Comparison of ENCODE assay signal across 8 cellular contexts in the genomic region with DNA sequence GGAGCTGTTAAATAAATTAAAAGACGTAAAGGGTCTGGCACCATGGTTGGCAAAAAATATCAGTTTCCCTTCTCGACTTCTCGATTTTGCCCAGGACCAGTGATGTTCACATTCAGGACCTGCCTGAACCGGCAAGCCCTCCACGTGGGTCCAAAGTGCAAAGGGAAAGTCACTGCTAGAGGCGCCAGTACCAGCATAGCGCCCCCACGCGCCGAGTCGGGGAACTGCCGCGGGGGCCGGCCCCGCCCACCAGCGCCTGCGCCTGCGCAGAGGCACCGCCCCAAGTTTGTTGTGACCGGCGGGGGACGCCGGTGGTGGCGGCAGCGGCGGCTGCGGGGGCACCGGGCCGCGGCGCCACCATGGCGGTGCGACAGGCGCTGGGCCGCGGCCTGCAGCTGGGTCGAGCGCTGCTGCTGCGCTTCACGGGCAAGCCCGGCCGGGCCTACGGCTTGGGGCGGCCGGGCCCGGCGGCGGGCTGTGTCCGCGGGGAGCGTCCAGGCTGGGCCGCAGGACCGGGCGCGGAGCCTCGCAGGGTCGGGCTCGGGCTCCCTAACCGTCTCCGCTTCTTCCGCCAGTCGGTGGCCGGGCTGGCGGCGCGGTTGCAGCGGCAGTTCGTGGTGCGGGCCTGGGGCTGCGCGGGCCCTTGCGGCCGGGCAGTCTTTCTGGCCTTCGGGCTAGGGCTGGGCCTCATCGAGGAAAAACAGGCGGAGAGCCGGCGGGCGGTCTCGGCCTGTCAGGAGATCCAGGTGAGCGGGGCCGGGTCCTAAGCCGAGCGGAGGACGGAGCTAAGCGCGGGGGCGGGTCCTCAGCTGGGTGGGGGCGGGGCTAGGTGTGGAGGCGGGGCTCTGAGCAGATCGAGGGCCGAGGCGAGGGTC. TPM values are rescaled to one million over a fixed set of nuclear protein-coding genes. Genes with fewer than 3 reads are reported as not detected.
DNase-seq lines count a peak whose midpoint lies in the region; ATAC-seq and TF ChIP-seq lines count a peak whose summit lies in the region.

A gene (plus strand): TSS at position 269 of the 875 bp plus-strand sequence. CDS start 91 bp downstream, at position 360.

- H3K27me3 ChIP-seq in GM23338 (ENCODE audit: insufficient read depth): no peaks in the 10 kb centered on the region

- H4K20me1 ChIP-seq in GM23338 (replicated peaks; ENCODE audit: insufficient read depth): no peaks in the 10 kb centered on the region

- H3K27ac ChIP-seq in GM23338 (ENCODE audit: low read depth): peak within 1 kb of the TSS; percentile 72

- no peaks in the 10 kb centered on the region for H3K79me2 ChIP-seq in GM23338 (replicated peaks; ENCODE audit: insufficient read depth)

- peak; percentile 89 for ATAC-seq in GM23338
- peak; percentile 95 to 96 for ATAC-seq in left cardiac atrium

- peaks cover 4% of the 10 kb centered on the region for H3K4me1 ChIP-seq in GM23338 (ENCODE audit: insufficient read depth)

- H3K4me1 Mint-ChIP-seq in GM23338 (peaks cover 3% of the 10 kb centered on the region; the same call in 1 of the 3 replicates), type B pancreatic cell (ENCODE audit: unreplicated experiment) (peaks cover 10% of the 10 kb centered on the region)
- H3K4me1 Mint-ChIP-seq in T-helper 1 cell treated with Interleukin-12 subunit alpha and Interleukin-12 subunit beta and Interleukin-4 antibody, amounts not matched to agents 30 μg/mL and 1 μg/mL, for 36 hours (ENCODE audit: low read depth): peaks cover 9% of the 10 kb centered on the region

- peaks cover 7% of the 10 kb centered on the region for H3K36me3 Mint-ChIP-seq in GM23338 (ENCODE audit: low read depth)
- no peaks in the 10 kb centered on the region for H3K36me3 Mint-ChIP-seq in T-helper 1 cell treated with Interleukin-12 subunit alpha and Interleukin-12 subunit beta and Interleukin-4 antibody, amounts not matched to agents 30 μg/mL and 1 μg/mL, for 36 hours (ENCODE audit: low read depth)
- H3K36me3 Mint-ChIP-seq in type B pancreatic cell: no peaks in the 10 kb centered on the region

- peaks cover 10% of the 10 kb centered on the region; the same call in 1 of the 2 replicates for H3K36me3 ChIP-seq in GM23338 (ENCODE audit: insufficient read depth)

- peak within 1 kb of the TSS; percentile 81 for H3K4me2 ChIP-seq in GM23338

- TF ChIP-seq CTCF in GM23338 (conservative IDR thresholded peaks at IDR 0.05; ENCODE audit: low read depth in 2 of 2): peak; percentile 90 to 97
- TF ChIP-seq CTCF in type B pancreatic cell (conservative IDR thresholded peaks at IDR 0.05): peak; percentile 100

- peak; percentile 87 for DNase-seq in DMS 273 (lab: John Stamatoyannopoulos, UW; ENCODE audit: unreplicated experiment)
- DNase-seq in GM23338 (ENCODE audit: low spot score): peak; percentile 94
- DNase-seq in NCI-H1105 (lab: John Stamatoyannopoulos, UW): peak; percentile 91
- peak; percentile 30 for DNase-seq in amniotic stem cell (lab: John Stamatoyannopoulos, UW)
- DNase-seq in left cardiac atrium: peak; percentile 83
- peak; percentile 95 for DNase-seq in posterior vena cava (ENCODE audit: low spot score)
- DNase-seq in type B pancreatic cell (ENCODE audit: extremely low spot score, unreplicated experiment): peak; percentile 92

- H2AFZ ChIP-seq in GM23338: peak within 1 kb of the TSS; percentile 82

- intact Hi-C loops in left cardiac atrium (cut with DNase I) (loop anchor here in 1 of 2 donors (2.0 to 5.0 kb wide), 2 partner anchors 56 to 111 kb away; no protein-coding TSS in a partner anchor), posterior vena cava (cut with DNase I) (loop anchor here in 1 of 2 donors (10.0 kb wide), 1 partner anchor 59 kb away; no protein-coding TSS in a partner anchor)

- H3K27me3 Mint-ChIP-seq in GM23338 (ENCODE audit: insufficient read depth, low read depth, poor library complexity) (peaks cover 18% of the 10 kb centered on the region), type B pancreatic cell (peaks cover 3% of the 10 kb centered on the region)
- peaks cover 4% of the 10 kb centered on the region for H3K27me3 Mint-ChIP-seq in T-helper 1 cell treated with Interleukin-12 subunit alpha and Interleukin-12 subunit beta and Interleukin-4 antibody, amounts not matched to agents 30 μg/mL and 1 μg/mL, for 36 hours (ENCODE audit: low read depth)

- H3K9me3 Mint-ChIP-seq in GM23338 (peaks cover 15% of the 10 kb centered on the region), type B pancreatic cell (no peaks in the 10 kb centered on the region)
- H3K9me3 Mint-ChIP-seq in T-helper 1 cell treated with Interleukin-12 subunit alpha and Interleukin-12 subunit beta and Interleukin-4 antibody, amounts not matched to agents 30 μg/mL and 1 μg/mL, for 36 hours: no peaks in the 10 kb centered on the region

- H3K9me2 ChIP-seq in GM23338 (ENCODE audit: insufficient read depth): no peaks in the 10 kb centered on the region

- no peaks in the 10 kb centered on the region for H3F3A ChIP-seq in GM23338 (replicated peaks; ENCODE audit: low read depth)

- peak within 1 kb of the TSS; percentile 68 for H3K4me3 ChIP-seq in GM23338

- H3K4me3 Mint-ChIP-seq in GM23338 (peak within 1 kb of the TSS; percentile 87), type B pancreatic cell (peak within 1 kb of the TSS; percentile 95)
- H3K4me3 Mint-ChIP-seq in T-helper 1 cell treated with Interleukin-12 subunit alpha and Interleukin-12 subunit beta and Interleukin-4 antibody, amounts not matched to agents 30 μg/mL and 1 μg/mL, for 36 hours: peak within 1 kb of the TSS; percentile 81

- H3K27ac Mint-ChIP-seq in GM23338 (peak within 1 kb of the TSS; percentile 94), type B pancreatic cell (peak within 1 kb of the TSS; percentile 85)
- peak within 1 kb of the TSS; percentile 36 for H3K27ac Mint-ChIP-seq in T-helper 1 cell treated with Interleukin-12 subunit alpha and Interleukin-12 subunit beta and Interleukin-4 antibody, amounts not matched to agents 30 μg/mL and 1 μg/mL, for 36 hours

TF ChIP-seq in GM23338, 12 proteins besides CTCF, POLR2A, EP300 and RAD21:
- peak; percentile 37; the same call in 1 of the 2 replicates for TF ChIP-seq POLR2AphosphoS5 (IDR thresholded peaks at IDR 0.05; ENCODE audit: low read depth)
- no peak; the same call in 1 of the 2 replicates for TF ChIP-seq CREB1 (CRISPR knock-in tag; IDR thresholded peaks at IDR 0.05; ENCODE audit: low read depth)
TF ChIP-seq in GM23338: peak in this region for 1.

RNA-seq across cellular contexts. Expression of the gene that starts here (rescaled TPM):
- 34.5 and 42.7 TPM in 2 replicates for total RNA-seq in GM23338 (2014; rRNA removed; shearing (Covaris generic))
- polyA plus RNA-seq in GM23338 (2016; fragmentation: Nextera tagmentation; extraction: Ambion mirVana): 18.3 and 20.8 TPM in 2 replicates
- total RNA-seq in left cardiac atrium (100 to 1,000 TPM; 126 to 149 TPM), posterior vena cava (10 to 100 TPM; 64.8 to 95.9 TPM), type B pancreatic cell (ENCODE audit: low replicate concordance) (33.8 and 37.0 TPM in 2 replicates)

Comparison
In these comparisons a context has a peak if more than half of its experiments do, and no peak if none do; other contexts are left out.
1. Peak in every context shown above with its lines: DNase-seq, ATAC-seq, H3K4me3 ChIP-seq and H3K27ac ChIP-seq.
2. DNase-seq: peak in every context shown above with its lines; median percentile 95 in posterior vena cava; 94 in GM23338; 92 in type B pancreatic cell; 91 in NCI-H1105; 87 in DMS 273; 83 in left cardiac atrium; 30 in amniotic stem cell.
3. H3K27ac Mint-ChIP-seq: peak in every context shown above with its lines; median percentile 94 in GM23338; 85 in type B pancreatic cell; 36 in T-helper 1 cell treated with Interleukin-12 subunit alpha and Interleukin-12 subunit beta and Interleukin-4 antibody, amounts not matched to agents 30 μg/mL and 1 μg/mL, for 36 hours.